ENCODE assay signal across 23 cellular contexts in genomic region chr11:63623513-63624140, GRCh38. TPM values are rescaled to one million over a fixed set of nuclear protein-coding genes. Genes with fewer than 3 reads are reported as not detected.
DNase-seq lines count a peak whose midpoint lies in the region; ATAC-seq and TF ChIP-seq lines count a peak whose summit lies in the region.
"Had no signal": no experiment of that assay in that cellular context is flagged by ENCODE, and none has a peak within 500 bp of the region (broad histone marks: within the 10 kb centered on the region; RNA-seq: fewer than 3 reads in every experiment).

No MANE protein-coding gene starts in this region.

- TF ChIP-seq POLR2A in body of pancreas (IDR thresholded peaks at IDR 0.05): no peak

- DNase-seq in ELR (ENCODE audit: low read depth) (peak; percentile 13), NCI-H2171 (lab: John Stamatoyannopoulos, UW) (peak; percentile 68), body of pancreas (peak in 1 of 4 donors; percentile 42), myocyte (ENCODE audit: low read depth) (peak; percentile 23), head of caudate nucleus (no peak)
- no peak for DNase-seq in activated CD4-positive, alpha-beta T cell treated with anti-CD3 and anti-CD28 coated beads, Interleukin-2, amount 50 U/mL, for 4 hours
- DNase-seq: activated CD4-positive, alpha-beta T cell treated with anti-CD3 and anti-CD28 coated beads for 1 hour; activated naive CD4-positive, alpha-beta T cell; activated T-cell treated with anti-CD3 and anti-CD28 coated beads, Interleukin-2, amount 50 U/mL, for 48 hours; adrenal gland; colonic mucosa; esophagus squamous epithelium; GOT3; Karpas-422; kidney; MV-4-11; NCI-H774; SJCRH30; T-helper 1 cell; transverse colon had no signal

- H3K27ac ChIP-seq in body of pancreas: no peak overlapping the region
- H3K27ac ChIP-seq: adrenal gland, colonic mucosa, esophagus squamous epithelium, SJCRH30, transverse colon had no signal

- H3K36me3 ChIP-seq in body of pancreas (replicated peaks in 1 of 2; ENCODE audit: insufficient read depth in 1 of 2, low read depth in 2 of 2): peaks cover 0 to 2% of the 10 kb centered on the region in 2 donors
- H3K36me3 ChIP-seq: colonic mucosa had no signal

- H3K9me3 ChIP-seq in body of pancreas: no peaks in the 10 kb centered on the region
- H3K9me3 ChIP-seq: adrenal gland, colonic mucosa, esophagus squamous epithelium, SJCRH30, transverse colon had no signal

- no peaks in the 10 kb centered on the region for H3K27me3 ChIP-seq in body of pancreas
- H3K27me3 ChIP-seq: adrenal gland, colonic mucosa, esophagus squamous epithelium, SJCRH30, transverse colon had no signal

- intact Hi-C loops in body of pancreas (cut with DNase I): no loop called here
- intact Hi-C loops in head of caudate nucleus (cut with DNase I): no loop called here

- WGBS in body of pancreas, 2 donors: 35 to 40% methylated on average over 7 of the region's 7 CpGs

- no peak overlapping the region for H3K4me3 ChIP-seq in body of pancreas
- H3K4me3 ChIP-seq: adrenal gland, colonic mucosa, esophagus squamous epithelium, lung, SJCRH30, transverse colon had no signal

- no peak for TF ChIP-seq CTCF in body of pancreas (IDR thresholded peaks at IDR 0.05)

- peaks cover 20% of the 10 kb centered on the region for H3K4me1 ChIP-seq in body of pancreas
- H3K4me1 ChIP-seq: adrenal gland, colonic mucosa, esophagus squamous epithelium, SJCRH30, transverse colon had no signal

- ATAC-seq in body of pancreas (peak; percentile 9), GM21529 (IDR thresholded peaks at IDR 0.05; ENCODE audit: unreplicated experiment) (no peak), GM19452 (IDR thresholded peaks at IDR 0.05; ENCODE audit: unreplicated experiment) (no peak)

RNA-seq across cellular contexts. Expression of gene PLAAT3, which starts 9.4 kb away (rescaled TPM):
- total RNA-seq in body of pancreas: 10 to 100 TPM; 22.6 to 55.0 TPM
- total RNA-seq in myocyte: 83.5 and 90.2 TPM in 2 replicates
- 116 TPM for polyA plus RNA-seq in myocyte (2012)

RNA-seq across cellular contexts. Expression of gene ATL3, which starts 47.5 kb away (rescaled TPM):
- total RNA-seq in body of pancreas: 10 to 100 TPM; 17.8 to 32.7 TPM
- 28.2 and 30.8 TPM in 2 replicates for total RNA-seq in myocyte
- 18.4 TPM for polyA plus RNA-seq in myocyte (2012)

RNA-seq across cellular contexts. Expression of gene RTN3, which starts 57.7 kb away (rescaled TPM):
- total RNA-seq in body of pancreas (10 to 100 TPM; 62.8 to 63.6 TPM), myocyte (65.6 and 80.4 TPM in 2 replicates)
- polyA plus RNA-seq in myocyte (2012): 113 TPM

Comparison
In these comparisons a context has a peak if more than half of its experiments do, and no peak if none do; other contexts are left out.
1. DNase-seq: peak in ELR (single experiment), NCI-H2171 (single experiment) and myocyte (single experiment); none in activated CD4-positive, alpha-beta T cell treated with anti-CD3 and anti-CD28 coated beads, Interleukin-2, amount 50 U/mL, for 4 hours (0 of 2) and head of caudate nucleus (0 of 42).